ENCODE assay signal across 8 cellular contexts in genomic region chr6:162726997-162727346, GRCh38. TPM values are rescaled to one million over a fixed set of nuclear protein-coding genes. Genes with fewer than 3 reads are reported as not detected.
DNase-seq lines count a peak whose midpoint lies in the region; ATAC-seq and TF ChIP-seq lines count a peak whose summit lies in the region.

No MANE protein-coding gene starts in this region.

- H3K36me3 Mint-ChIP-seq in activated B cell treated with CpG ODN at 0.5 μM for 24 hours (ENCODE audit: low read depth): no peaks in the 10 kb centered on the region

- WGBS in psoas muscle, 3 donors: 0% methylated on average over 9 to 14 of the region's 14 CpGs

- peak overlapping the region; percentile 81 for H3K27ac Mint-ChIP-seq in activated B cell treated with CpG ODN at 0.5 μM for 24 hours

- no peaks in the 10 kb centered on the region for H3K9me3 ChIP-seq in psoas muscle

- DNase-seq in activated B cell treated with CpG ODN at 0.5 μM for 24 hours (no peak), glomerular visceral epithelial cell (ENCODE audit: extremely low spot score) (peak; percentile 16), psoas muscle (no peak), NCI-H1417 treated with DMSO at 0.1 percent for 48 hours (lab: John Stamatoyannopoulos, UW) (no peak), COLO829 (ENCODE audit: low spot score) (no peak)

- peak overlapping the region; percentile 90 for H3K4me3 ChIP-seq in psoas muscle

- H3K4me3 Mint-ChIP-seq in activated B cell treated with CpG ODN at 0.5 μM for 24 hours: peak overlapping the region; percentile 95

- H3K4me1 Mint-ChIP-seq in activated B cell treated with CpG ODN at 0.5 μM for 24 hours: peaks cover 10% of the 10 kb centered on the region

- peak overlapping the region; percentile 93 for H3K27ac ChIP-seq in psoas muscle

- intact Hi-C loops in activated B cell treated with CpG ODN at 0.5 μM for 24 hours (cut with micrococcal nuclease) (loop anchor here (1.0 to 5.0 kb wide), 4 partner anchors 686 to 1736 kb away; partner anchors contain the start of gene MAP3K4), psoas muscle (cut with DNase I) (loop anchor here in 1 of 2 donors (10.0 kb wide), 1 partner anchor 1378 kb away; no protein-coding TSS in a partner anchor)

- no peaks in the 10 kb centered on the region for H3K27me3 ChIP-seq in psoas muscle (ENCODE audit: insufficient read depth in 3 of 3, low read length in 2 of 3)

- POLR2A ChIA-PET in activated B cell treated with CpG ODN at 0.5 μM for 24 hours (lab: Charles Lee): interaction anchor here (0.7 kb wide), 1 partner anchor 85 kb away, joined by 3 read pairs; no protein-coding TSS in a partner anchor

- H3K27me3 Mint-ChIP-seq in activated B cell treated with CpG ODN at 0.5 μM for 24 hours: no peaks in the 10 kb centered on the region

- H3K36me3 ChIP-seq in psoas muscle (ENCODE audit: insufficient read depth in 1 of 2, low read depth in 1 of 2): no peaks in the 10 kb centered on the region

- TF ChIP-seq POLR2A in GM18505 (IDR thresholded peaks at IDR 0.05; ENCODE audit: borderline replicate concordance, extremely low read depth, insufficient read depth, insufficient read length): no peak

- peak; percentile 9 for ATAC-seq in GM18502 (IDR thresholded peaks at IDR 0.05; ENCODE audit: poor library complexity, unreplicated experiment)
- ATAC-seq in HG02970 (IDR thresholded peaks at IDR 0.05; ENCODE audit: low FRiP score, unreplicated experiment): peak; percentile 4
- peak; percentile 4 for ATAC-seq in activated B cell treated with CpG ODN at 0.5 μM for 24 hours (ENCODE audit: low read depth)
- ATAC-seq in psoas muscle: peak in 3 of 4 donors; percentile 17 to 39 (median 27)
- ATAC-seq in GM18505 (IDR thresholded peaks at IDR 0.05; ENCODE audit: unreplicated experiment): no peak

- peaks cover 8% of the 10 kb centered on the region for H3K4me1 ChIP-seq in psoas muscle

- TF ChIP-seq CTCF in activated B cell treated with CpG ODN at 0.5 μM for 24 hours (IDR thresholded peaks at IDR 0.05): no peak
- TF ChIP-seq CTCF in psoas muscle (IDR thresholded peaks at IDR 0.05): no peak

- H3K9me3 Mint-ChIP-seq in activated B cell treated with CpG ODN at 0.5 μM for 24 hours: no peaks in the 10 kb centered on the region

- CTCF ChIA-PET in activated B cell treated with CpG ODN at 0.5 μM for 24 hours (lab: Charles Lee): no interaction called here

RNA-seq across cellular contexts. Expression of gene PRKN, which starts 0.6 kb away (rescaled TPM):
- total RNA-seq in activated B cell treated with CpG ODN at 0.5 μM for 24 hours (2.3 and 3.5 TPM in 2 replicates), psoas muscle (10 to 100 TPM; 11.3 to 19.5 (median 15.2) TPM)
- 10 to 100 TPM in 1 of 3 donors, 1 to 10 TPM in 2; 1.5 to 11.7 (median 5.5) TPM for polyA plus RNA-seq in psoas muscle

RNA-seq across cellular contexts. Expression of gene PACRG, which starts 0.8 kb away (rescaled TPM):
- total RNA-seq in activated B cell treated with CpG ODN at 0.5 μM for 24 hours (not detected in 2 replicates), psoas muscle (1 to 10 TPM; 1.1 to 3.1 (median 1.8) TPM)
- polyA plus RNA-seq in psoas muscle: 1 to 10 TPM in 1 of 3 donors, under 1 TPM in 2; 0.17 to 1.8 (median 0.75) TPM
